In the genomic region with DNA sequence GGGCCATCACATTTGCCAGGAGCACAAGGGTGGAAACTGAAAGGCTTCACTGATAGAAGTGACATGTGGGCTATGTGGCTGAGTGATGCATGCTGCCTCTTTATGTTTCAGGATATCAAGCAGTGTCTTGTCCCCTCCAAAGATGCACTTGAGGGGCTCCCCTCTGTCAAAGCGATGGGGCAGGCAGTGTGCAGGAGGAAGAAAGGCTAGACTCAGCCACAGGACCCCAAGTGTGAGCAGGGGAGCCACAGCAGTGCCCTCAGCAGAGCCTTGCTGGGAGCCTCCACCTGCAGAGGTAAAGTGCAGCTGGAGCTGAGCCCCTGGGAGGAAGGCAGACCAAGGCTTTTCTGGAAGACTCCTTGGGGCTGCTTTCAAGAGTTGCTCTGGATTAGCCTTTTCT, we compare ENCODE assay signal across 15 cellular contexts.
DNase-seq lines count a peak whose midpoint lies in the region; ATAC-seq and TF ChIP-seq lines count a peak whose summit lies in the region.
"Had no signal": no experiment of that assay in that cellular context is flagged by ENCODE, and none has a peak within 500 bp of the region (broad histone marks: within the 10 kb centered on the region; RNA-seq: fewer than 3 reads in every experiment).

No MANE protein-coding gene starts in this region.

- no peak for ATAC-seq in activated CD8-positive, alpha-beta T cell treated with anti-CD3 and anti-CD28 coated beads for 36 hours
- ATAC-seq in activated CD8-positive, alpha-beta T cell treated with anti-CD3 and anti-CD28 coated beads, Interleukin-2, amount 10 ng/mL, durations not matched to agents 7 days and 5 days = no peak
- no peak for ATAC-seq in left lung
- ATAC-seq: K562 had no signal

- H3K4me1 ChIP-seq in HEK293 (ENCODE audit: control insufficient read depth, insufficient read depth, low read length) (no peaks in the 10 kb centered on the region), OCI-LY7 (ENCODE audit: insufficient read depth, low read length, poor library complexity, severe bottlenecking) (peaks cover 85% of the 10 kb centered on the region), neuronal stem cell (ENCODE audit: control insufficient read depth in 2 of 2, insufficient read depth in 1 of 2, low read depth in 1 of 2, low read length in 2 of 2) (peaks cover 12 to 17% of the 10 kb centered on the region in 2 donors), transverse colon (no peaks in the 10 kb centered on the region), left lung (no peaks in the 10 kb centered on the region)

- no peak overlapping the region for H2AK5ac ChIP-seq in neuronal stem cell (ENCODE audit: low read depth, low read length)

- no peaks in the 10 kb centered on the region for H3K9me2 ChIP-seq in OCI-LY7 (ENCODE audit: insufficient read depth, low read length)

- H3K4ac ChIP-seq in neuronal stem cell (ENCODE audit: low read length) = no peak overlapping the region

- H3K27ac Mint-ChIP-seq in activated CD8-positive, alpha-beta T cell treated with anti-CD3 and anti-CD28 coated beads for 36 hours = peak overlapping the region; percentile 90
- no peak overlapping the region for H3K27ac Mint-ChIP-seq in activated CD8-positive, alpha-beta T cell treated with anti-CD3 and anti-CD28 coated beads, Interleukin-2, amount 10 ng/mL, durations not matched to agents 7 days and 5 days

- H3K36me3 Mint-ChIP-seq in activated CD8-positive, alpha-beta T cell treated with anti-CD3 and anti-CD28 coated beads for 36 hours (ENCODE audit: low read depth) = no peaks in the 10 kb centered on the region
- no peaks in the 10 kb centered on the region for H3K36me3 Mint-ChIP-seq in activated CD8-positive, alpha-beta T cell treated with anti-CD3 and anti-CD28 coated beads, Interleukin-2, amount 10 ng/mL, durations not matched to agents 7 days and 5 days (ENCODE audit: low read depth)

- no peak overlapping the region for H2BK12ac ChIP-seq in neuronal stem cell (ENCODE audit: low read length)

- no peak overlapping the region for H4K91ac ChIP-seq in neuronal stem cell (ENCODE audit: low read depth, low read length, poor library complexity)

- no peaks in the 10 kb centered on the region for H3K79me1 ChIP-seq in neuronal stem cell (ENCODE audit: low read depth, low read length)

- intact Hi-C loops in activated CD8-positive, alpha-beta T cell treated with anti-CD3 and anti-CD28 coated beads for 36 hours (cut with micrococcal nuclease) = no loop called here
- intact Hi-C loops in OCI-LY7 (cut with micrococcal nuclease; ENCODE audit: unreplicated experiment) (loop anchor here (5.0 to 10.0 kb wide), 3 partner anchors 464 to 1229 kb away; a partner anchor contains a TSS), transverse colon (cut with DNase I; ENCODE audit: low total_unique reads) (no loop called here), left lung (cut with DNase I) (no loop called here)

- no CpG with 5 or more reads among the region's 1 CpG for WGBS in neuronal stem cell (ENCODE audit: extremely low coverage in 2 of 2, insufficient read length in 2 of 2, insufficient replicate concordance in 1 of 2), 2 donors
- WGBS in transverse colon (ENCODE audit: low coverage in 1 of 2), 2 donors = 93% methylated on average over 1 of the region's 1 CpG; no CpG with 5 or more reads in 1 of the 2 donors

- H3K36me3 ChIP-seq in HEK293 (ENCODE audit: control insufficient read depth in 2 of 2, insufficient read depth in 1 of 2, low read length in 2 of 2) (no peaks in the 10 kb centered on the region), OCI-LY7 (ENCODE audit: insufficient read depth, low read length) (no peaks in the 10 kb centered on the region), neuronal stem cell (replicated peaks in 1 of 2; ENCODE audit: control insufficient read depth in 2 of 2, insufficient read depth in 2 of 2, low read length in 2 of 2) (no peaks in the 10 kb centered on the region), transverse colon (no peaks in the 10 kb centered on the region), left lung (no peaks in the 10 kb centered on the region)

- H3K14ac ChIP-seq in neuronal stem cell (ENCODE audit: low read length) = no peak overlapping the region

- peaks cover 39% of the 10 kb centered on the region for H3K4me1 Mint-ChIP-seq in activated CD8-positive, alpha-beta T cell treated with anti-CD3 and anti-CD28 coated beads for 36 hours (ENCODE audit: low read depth)
- peaks cover 44% of the 10 kb centered on the region for H3K4me1 Mint-ChIP-seq in activated CD8-positive, alpha-beta T cell treated with anti-CD3 and anti-CD28 coated beads, Interleukin-2, amount 10 ng/mL, durations not matched to agents 7 days and 5 days (ENCODE audit: low read depth)

- no peak overlapping the region for H3K4me3 ChIP-seq in HEK293 (ENCODE audit: low read depth, low read length)
- H3K4me3 ChIP-seq in OCI-LY7 (ENCODE audit: low read depth, low read length, poor library complexity, severe bottlenecking) = no peak overlapping the region
- H3K4me3 ChIP-seq in neuronal stem cell (ENCODE audit: low read length in 2 of 2) = no peak overlapping the region
- no peak overlapping the region for H3K4me3 ChIP-seq in transverse colon
- no peak overlapping the region for H3K4me3 ChIP-seq in left lung
- H3K4me3 ChIP-seq: K562 had no signal

- H3K4me2 ChIP-seq in OCI-LY7 (ENCODE audit: low read length) (peak overlapping the region; percentile 83), neuronal stem cell (ENCODE audit: insufficient read depth, low read length, poor library complexity, severe bottlenecking) (no peak overlapping the region)

- no peaks in the 10 kb centered on the region for H3K27me3 Mint-ChIP-seq in activated CD8-positive, alpha-beta T cell treated with anti-CD3 and anti-CD28 coated beads for 36 hours
- peaks cover 2% of the 10 kb centered on the region for H3K27me3 Mint-ChIP-seq in activated CD8-positive, alpha-beta T cell treated with anti-CD3 and anti-CD28 coated beads, Interleukin-2, amount 10 ng/mL, durations not matched to agents 7 days and 5 days (ENCODE audit: low read depth)

- H3K27ac ChIP-seq in HEK293 (ENCODE audit: extremely low read depth, low read depth, low read length) (no peak overlapping the region), OCI-LY7 (ENCODE audit: low read depth, low read length, poor library complexity, severe bottlenecking) (peak overlapping the region; percentile 98), neuronal stem cell (replicated peaks; ENCODE audit: low read length) (no peak overlapping the region), transverse colon (no peak overlapping the region), left lung (no peak overlapping the region)

- in situ Hi-C loops in transverse colon (cut with MboI; ENCODE audit: low pct_ligation_motif_present in 1 of 4, low pct_unique_long_range_greater_than_20kb in 1 of 4, low sequenced_read_pairs in 3 of 4) = no loop called here

- H2BK15ac ChIP-seq in neuronal stem cell (ENCODE audit: low read length) = peak overlapping the region; percentile 52

- no peak for TF ChIP-seq CTCF in activated CD8-positive, alpha-beta T cell treated with anti-CD3 and anti-CD28 coated beads for 36 hours (IDR thresholded peaks at IDR 0.05)
- no peak for TF ChIP-seq CTCF in HEK293 (tag by site-specific recombination; IDR thresholded peaks at IDR 0.05)
- TF ChIP-seq CTCF in OCI-LY7 (conservative IDR thresholded peaks at IDR 0.05; ENCODE audit: low read length) = no peak
- no peak for TF ChIP-seq CTCF in transverse colon (IDR thresholded peaks at IDR 0.05)
- no peak for TF ChIP-seq CTCF in left lung (IDR thresholded peaks at IDR 0.05)

- H3K4me3 Mint-ChIP-seq in activated CD8-positive, alpha-beta T cell treated with anti-CD3 and anti-CD28 coated beads for 36 hours = no peak overlapping the region
- H3K4me3 Mint-ChIP-seq in activated CD8-positive, alpha-beta T cell treated with anti-CD3 and anti-CD28 coated beads, Interleukin-2, amount 10 ng/mL, durations not matched to agents 7 days and 5 days = no peak overlapping the region

- TF ChIP-seq POLR2A in transverse colon (IDR thresholded peaks at IDR 0.05) = no peak

- CTCF ChIA-PET in activated CD8-positive, alpha-beta T cell treated with anti-CD3 and anti-CD28 coated beads for 36 hours (lab: Charles Lee) = interaction anchor here (1.2 kb wide), 1 partner anchor 316 kb away, joined by 4 read pairs; no protein-coding TSS in a partner anchor
- CTCF ChIA-PET in activated CD8-positive, alpha-beta T cell treated with anti-CD3 and anti-CD28 coated beads, Interleukin-2, amount 10 ng/mL, durations not matched to agents 7 days and 5 days (lab: Charles Lee) = no interaction called here
- CTCF ChIA-PET in HEK293 (lab: Yijun Ruan, JAX) = no interaction called here
- CTCF ChIA-PET in OCI-LY7 (lab: Charles Lee; ENCODE audit: unreplicated experiment) = interaction anchor here (1.3 kb wide), 1 partner anchor 205 kb away, joined by 4 read pairs; no protein-coding TSS in a partner anchor

- no peak overlapping the region for H2BK5ac ChIP-seq in neuronal stem cell (ENCODE audit: low read length)

- H3K23ac ChIP-seq in neuronal stem cell (ENCODE audit: low read depth, low read length, poor library complexity) = no peak overlapping the region

- H3K9me3 Mint-ChIP-seq in activated CD8-positive, alpha-beta T cell treated with anti-CD3 and anti-CD28 coated beads for 36 hours = no peaks in the 10 kb centered on the region
- no peaks in the 10 kb centered on the region for H3K9me3 Mint-ChIP-seq in activated CD8-positive, alpha-beta T cell treated with anti-CD3 and anti-CD28 coated beads, Interleukin-2, amount 10 ng/mL, durations not matched to agents 7 days and 5 days (ENCODE audit: insufficient read depth)

- POLR2A ChIA-PET in activated CD8-positive, alpha-beta T cell treated with anti-CD3 and anti-CD28 coated beads for 36 hours (lab: Charles Lee) = no interaction called here
- POLR2A ChIA-PET in activated CD8-positive, alpha-beta T cell treated with anti-CD3 and anti-CD28 coated beads, Interleukin-2, amount 10 ng/mL, durations not matched to agents 7 days and 5 days (lab: Charles Lee) = interaction anchor here (1.1 kb wide), 1 partner anchor 84 kb away, joined by 3 read pairs; no protein-coding TSS in a partner anchor
- POLR2A ChIA-PET in HEK293 (lab: Yijun Ruan, JAX) = no interaction called here
- POLR2A ChIA-PET in OCI-LY7 (lab: Charles Lee) = interaction anchor here (0.5 to 2.5 kb wide), 5 partner anchors 8 to 1229 kb away, joined by 3 to 9 read pairs (median 4); no protein-coding TSS in a partner anchor

- H3K9me3 ChIP-seq in HEK293 (ENCODE audit: control insufficient read depth, insufficient read depth, low read depth, low read length) = no peaks in the 10 kb centered on the region
- H3K9me3 ChIP-seq in OCI-LY7 (ENCODE audit: low read length) = no peaks in the 10 kb centered on the region
- no peaks in the 10 kb centered on the region for H3K9me3 ChIP-seq in neuronal stem cell (replicated peaks in 1 of 2; ENCODE audit: control insufficient read depth in 2 of 2, insufficient read depth in 1 of 2, low read depth in 1 of 2, low read length in 2 of 2)
- H3K9me3 ChIP-seq in transverse colon = no peaks in the 10 kb centered on the region
- no peaks in the 10 kb centered on the region for H3K9me3 ChIP-seq in left lung

- H3K27me3 ChIP-seq in neuronal stem cell (ENCODE audit: control insufficient read depth in 3 of 3, insufficient read depth in 3 of 3, low read depth in 1 of 3, low read length in 3 of 3) = no peaks in the 10 kb centered on the region
- H3K27me3 ChIP-seq in transverse colon = no peaks in the 10 kb centered on the region
- H3K27me3 ChIP-seq in left lung = no peaks in the 10 kb centered on the region

- H3K9ac ChIP-seq in neuronal stem cell (ENCODE audit: low read depth, low read length, poor library complexity) = no peak overlapping the region

- H2BK120ac ChIP-seq in neuronal stem cell (ENCODE audit: low read depth, low read length) = peak overlapping the region; percentile 3

- peak overlapping the region; percentile 51; the same call in 1 of the 2 replicates for H2AFZ ChIP-seq in OCI-LY7 (ENCODE audit: low read length)
- H2AFZ ChIP-seq in neuronal stem cell (ENCODE audit: low read length) = no peak overlapping the region

- DNase-seq in activated CD8-positive, alpha-beta T cell treated with anti-CD3 and anti-CD28 coated beads for 36 hours = peak; percentile 24
- DNase-seq in activated CD8-positive, alpha-beta T cell treated with anti-CD3 and anti-CD28 coated beads, Interleukin-2, amount 10 ng/mL, durations not matched to agents 7 days and 5 days = no peak
- DNase-seq in OCI-LY7 (ENCODE audit: low spot score) (peak; percentile 49), neuronal stem cell (ENCODE audit: low spot score) (no peak), transverse colon (no peak), left lung (no peak)
- DNase-seq in activated CD4-positive, alpha-beta T cell treated with anti-CD3 and anti-CD28 coated beads, Interleukin-2, amount 50 U/mL, for 1 hour = no peak
- DNase-seq: H7, MV-4-11, NCI-H187 treated with DMSO at 0.1 percent for 48 hours, NCI-H345, NCI-H524 treated with DMSO at 0.1 percent for 48 hours, T-helper 1 cell had no signal

- no TSS peak for BruUV-seq in OCI-LY7 (replicated peaks; lab: Mats Ljungman, UMichigan)

- peak overlapping the region; percentile 45 for H3K18ac ChIP-seq in neuronal stem cell (ENCODE audit: low read length)

- H4K8ac ChIP-seq in neuronal stem cell (ENCODE audit: low read depth, low read length) = no peak overlapping the region

- H3K79me2 ChIP-seq in OCI-LY7 (ENCODE audit: insufficient read depth, low read depth, low read length) = no peaks in the 10 kb centered on the region

- H4K20me1 ChIP-seq in OCI-LY7 (ENCODE audit: insufficient read depth, low read length) = no peaks in the 10 kb centered on the region

- no peak for TF ChIP-seq EP300 in transverse colon (IDR thresholded peaks at IDR 0.05; ENCODE audit: low read depth)

Comparison
In these comparisons a context has a peak if more than half of its experiments do, and no peak if none do; other contexts are left out.
1. DNase-seq: peak in activated CD8-positive, alpha-beta T cell treated with anti-CD3 and anti-CD28 coated beads for 36 hours (single experiment) and OCI-LY7 (single experiment); none in activated CD8-positive, alpha-beta T cell treated with anti-CD3 and anti-CD28 coated beads, Interleukin-2, amount 10 ng/mL, durations not matched to agents 7 days and 5 days (single experiment), neuronal stem cell (single experiment), transverse colon (single experiment), left lung (0 of 2) and activated CD4-positive, alpha-beta T cell treated with anti-CD3 and anti-CD28 coated beads, Interleukin-2, amount 50 U/mL, for 1 hour (single experiment).
2. CTCF ChIA-PET loops: an anchor here in activated CD8-positive, alpha-beta T cell treated with anti-CD3 and anti-CD28 coated beads for 36 hours (1.2 kb wide) and OCI-LY7 (1.3 kb wide); none called in activated CD8-positive, alpha-beta T cell treated with anti-CD3 and anti-CD28 coated beads, Interleukin-2, amount 10 ng/mL, durations not matched to agents 7 days and 5 days and HEK293.
3. POLR2A ChIA-PET loops: an anchor here in activated CD8-positive, alpha-beta T cell treated with anti-CD3 and anti-CD28 coated beads, Interleukin-2, amount 10 ng/mL, durations not matched to agents 7 days and 5 days (1.1 kb wide) and OCI-LY7 (0.5 to 2.5 kb wide); none called in activated CD8-positive, alpha-beta T cell treated with anti-CD3 and anti-CD28 coated beads for 36 hours and HEK293.